In the genomic region with DNA sequence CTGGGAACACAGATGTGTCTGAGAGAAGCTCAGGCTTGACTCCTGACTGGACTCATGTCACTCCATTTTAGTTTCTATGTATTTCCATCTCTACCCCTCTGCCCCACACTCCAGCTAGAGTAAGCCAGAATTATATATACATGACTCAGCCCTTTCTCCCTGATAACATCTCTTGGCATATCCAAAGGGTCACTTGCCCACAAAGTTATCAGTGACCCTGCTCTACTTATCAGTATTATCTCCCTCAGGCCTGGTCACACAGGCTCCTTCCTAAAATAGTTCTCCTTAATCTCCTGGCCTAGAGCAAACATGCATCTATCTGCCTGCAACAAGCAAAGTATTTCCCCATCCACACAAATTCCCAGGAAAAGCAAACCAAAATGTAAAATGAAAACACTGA, we compare ENCODE assay signal across 2 cellular contexts.
TF ChIP-seq lines count a peak whose summit lies in the region.

No MANE protein-coding gene starts in this region.

TF ChIP-seq in IMR-90, 13 proteins besides CTCF, POLR2A, EP300 and RAD21:
- TF ChIP-seq NFE2L2 (IDR thresholded peaks at IDR 0.05; ENCODE audit: low read depth, low read length) (peak; percentile 34), CHD1 (IDR thresholded peaks at IDR 0.05; ENCODE audit: low read depth, low read length) (no peak)
TF ChIP-seq in IMR-90: peak in this region for 1.

TF ChIP-seq in K562, 482 proteins besides CTCF, POLR2A, EP300 and RAD21:
- TF ChIP-seq NCOA4 (IDR thresholded peaks at IDR 0.05; ENCODE audit: partially characterized antibody) (no peak), MAFK (IDR thresholded peaks at IDR 0.05; ENCODE audit: low read length) (no peak), FOSL1 (tag; conservative IDR thresholded peaks at IDR 0.05) (0 out of 2 replicates have a peak, but pooled peaks have one; percentile 33), HOXB6 (CRISPR knock-in tag; IDR thresholded peaks at IDR 0.05; ENCODE audit: borderline replicate concordance) (no peak), MEF2D (tag; conservative IDR thresholded peaks at IDR 0.05; ENCODE audit: low read depth) (peak; percentile 65; the same call in 1 of the 2 replicates), BCL6 (CRISPR knock-in tag; IDR thresholded peaks at IDR 0.05) (no peak), ZNF133 (CRISPR knock-in tag; IDR thresholded peaks at IDR 0.05) (no peak), MAFG (tag; conservative IDR thresholded peaks at IDR 0.05) (peak; percentile 60), HDGF (IDR thresholded peaks at IDR 0.05) (no peak)
TF ChIP-seq in K562: peak in this region for 3.
